Comparison of ENCODE assay signal across 8 cellular contexts in genomic region chr12:102479099-102479887, GRCh38. TPM values are rescaled to one million over a fixed set of nuclear protein-coding genes. Genes with fewer than 3 reads are reported as not detected.
DNase-seq lines count a peak whose midpoint lies in the region; ATAC-seq and TF ChIP-seq lines count a peak whose summit lies in the region.

No MANE protein-coding gene starts in this region.

- H3F3A ChIP-seq in smooth muscle cell (ENCODE audit: low read depth), result no peaks in the 10 kb centered on the region

- no peak overlapping the region for H3K9ac ChIP-seq in smooth muscle cell (ENCODE audit: low read depth)

- WGBS in esophagus muscularis mucosa, result 18% methylated on average over 11 of the region's 11 CpGs
- 34% methylated on average over 11 of the region's 11 CpGs for WGBS in smooth muscle cell (ENCODE audit: low lambda C conversion rate)

- peak overlapping the region; percentile 48 for H3K4me2 ChIP-seq in smooth muscle cell

- H3K4me1 ChIP-seq in esophagus muscularis mucosa (peaks cover 7 to 31% (median 29%) of the 10 kb centered on the region in 4 donors), smooth muscle cell (ENCODE audit: low read depth) (peaks cover 14% of the 10 kb centered on the region)

- peak; percentile 23 for ATAC-seq in GM21515 (IDR thresholded peaks at IDR 0.05; ENCODE audit: unreplicated experiment)
- peak; percentile 14 for ATAC-seq in HG03575 (IDR thresholded peaks at IDR 0.05; ENCODE audit: extremely low read depth, insufficient number of reproducible peaks, low FRiP score, unreplicated experiment)

- no peaks in the 10 kb centered on the region for H4K20me1 ChIP-seq in smooth muscle cell (ENCODE audit: low read depth)

- H3K4me3 ChIP-seq in GM08714 (ENCODE audit: low read length), result peak overlapping the region; percentile 79
- H3K4me3 ChIP-seq in esophagus muscularis mucosa, result peak overlapping the region; percentile 38 to 47 (median 41)
- H3K4me3 ChIP-seq in smooth muscle cell, result peak overlapping the region; percentile 29

- DNase-seq in esophagus muscularis mucosa (ENCODE audit: extremely low spot score), result no peak
- no peak for DNase-seq in smooth muscle cell (lab: John Stamatoyannopoulos, UW; ENCODE audit: unreplicated experiment)
- DNase-seq in A172 (ENCODE audit: low spot score), result no peak
- no peak for DNase-seq in NCI-H345 (lab: John Stamatoyannopoulos, UW)
- DNase-seq in glomerular visceral epithelial cell (ENCODE audit: extremely low spot score), result no peak

- H3K79me2 ChIP-seq in smooth muscle cell (ENCODE audit: low read depth), result no peaks in the 10 kb centered on the region

- H3K36me3 ChIP-seq in esophagus muscularis mucosa (no peaks in the 10 kb centered on the region), smooth muscle cell (ENCODE audit: low read depth) (no peaks in the 10 kb centered on the region)

- H3K27ac ChIP-seq in esophagus muscularis mucosa (replicated peaks in 1 of 4) (peak overlapping the region; percentile 8 to 52 (median 33)), smooth muscle cell (ENCODE audit: low read depth) (peak overlapping the region; percentile 17)

- TF ChIP-seq CTCF in esophagus muscularis mucosa (IDR thresholded peaks at IDR 0.05) (no peak), smooth muscle cell (IDR thresholded peaks at IDR 0.05; ENCODE audit: borderline replicate concordance, insufficient read depth, poor library complexity, severe bottlenecking) (no peak)

- no peak for TF ChIP-seq EP300 in esophagus muscularis mucosa (IDR thresholded peaks at IDR 0.05)

- H3K9me3 ChIP-seq in esophagus muscularis mucosa (no peaks in the 10 kb centered on the region), smooth muscle cell (replicated peaks; ENCODE audit: low read depth) (no peaks in the 10 kb centered on the region)

- H2AFZ ChIP-seq in smooth muscle cell (ENCODE audit: low read depth), result no peak overlapping the region

- TF ChIP-seq POLR2A in esophagus muscularis mucosa (IDR thresholded peaks at IDR 0.05; ENCODE audit: low read depth), result no peak

- intact Hi-C loops in esophagus muscularis mucosa (cut with DNase I), result no loop called here

- H3K27me3 ChIP-seq in esophagus muscularis mucosa, result no peaks in the 10 kb centered on the region
- H3K27me3 ChIP-seq in smooth muscle cell (ENCODE audit: low read depth), result no peaks in the 10 kb centered on the region

RNA-seq across cellular contexts. Expression of gene IGF1, which starts 1.1 kb away (rescaled TPM):
- 10 to 100 TPM; 15.4 to 79.4 (median 45.3) TPM for total RNA-seq in esophagus muscularis mucosa
- 5.3 and 8.9 TPM in 2 replicates for total RNA-seq in smooth muscle cell
- 1.3 and 10.0 TPM in 2 replicates for polyA plus RNA-seq in smooth muscle cell
- total RNA-seq in A172 (2014; rRNA removed; shearing (Covaris generic)), result 0.02 TPM in 1 of 2 replicates, not detected in the other

Comparison
In these comparisons a context has a peak if more than half of its experiments do, and no peak if none do; other contexts are left out.
1. H3K4me3 ChIP-seq: peak in every context shown above with its lines; median percentile 79 in GM08714; 41 in esophagus muscularis mucosa; 29 in smooth muscle cell.